Comparison of ENCODE assay signal across 11 cellular contexts in the genomic region with DNA sequence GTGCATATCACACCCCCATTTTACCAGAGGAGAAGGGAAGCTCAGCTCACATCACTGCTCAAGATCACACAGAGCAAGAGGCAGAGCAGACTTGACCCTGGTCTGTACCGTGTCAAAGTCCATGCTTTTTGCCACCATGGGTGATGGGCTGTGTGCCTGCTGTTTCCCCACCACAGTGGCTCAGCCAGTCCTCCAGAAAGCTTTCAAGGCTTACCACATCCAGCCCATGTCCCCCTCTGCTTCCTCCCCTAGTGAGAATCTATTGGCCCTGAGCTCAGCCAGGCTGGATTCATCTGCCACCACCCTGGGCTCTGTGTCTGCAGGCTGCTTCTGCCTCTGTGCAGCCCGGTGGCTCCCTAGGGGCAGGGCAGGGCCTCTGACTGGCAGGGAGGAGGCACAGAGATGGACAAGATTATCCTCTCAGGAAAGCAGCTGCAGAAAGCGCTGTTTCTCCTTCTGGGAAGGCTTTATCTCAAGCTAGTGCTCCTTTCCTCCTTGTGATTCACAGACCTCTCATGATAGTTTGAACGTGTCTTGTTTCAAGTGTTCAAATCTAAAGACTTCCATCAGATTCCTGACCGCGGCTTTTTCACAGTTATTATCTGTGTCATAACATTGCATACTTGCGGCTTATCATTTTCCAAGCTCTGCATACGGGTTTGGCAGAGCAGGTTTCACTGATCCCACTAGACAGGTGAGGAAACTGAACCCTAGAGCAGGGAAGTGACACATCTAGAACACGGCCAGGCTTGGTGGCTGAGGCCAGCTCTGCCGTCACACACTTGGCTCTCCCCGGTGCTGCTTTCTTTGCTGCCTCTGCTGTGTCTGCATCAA. TPM values are rescaled to one million over a fixed set of nuclear protein-coding genes. Genes with fewer than 3 reads are reported as not detected.
DNase-seq lines count a peak whose midpoint lies in the region; TF ChIP-seq lines count a peak whose summit lies in the region.
"Had no signal": no experiment of that assay in that cellular context is flagged by ENCODE, and none has a peak within 500 bp of the region (broad histone marks: within the 10 kb centered on the region; RNA-seq: fewer than 3 reads in every experiment).

No MANE protein-coding gene starts in this region.

- no peaks in the 10 kb centered on the region for H3K27me3 ChIP-seq in osteoblast (ENCODE audit: insufficient read depth, low read length)
- H3K27me3 ChIP-seq: dorsolateral prefrontal cortex had no signal

- H3K36me3 ChIP-seq in osteoblast (ENCODE audit: insufficient read depth, low read length), result no peaks in the 10 kb centered on the region

- no peak overlapping the region for H2AFZ ChIP-seq in osteoblast (ENCODE audit: low read length)

- no peak for TF ChIP-seq CTCF in fibroblast of the aortic adventitia (IDR thresholded peaks at IDR 0.05; ENCODE audit: insufficient read depth, low read length)
- TF ChIP-seq CTCF in progenitor cell of endocrine pancreas (IDR thresholded peaks at IDR 0.05; ENCODE audit: unreplicated experiment), result no peak
- no peak for TF ChIP-seq CTCF in osteoblast (IDR thresholded peaks at IDR 0.05; ENCODE audit: extremely low read depth, low read depth, low read length)

- H3K4me3 ChIP-seq in fibroblast of the aortic adventitia (ENCODE audit: low read depth, low read length), result no peak overlapping the region
- no peak overlapping the region for H3K4me3 ChIP-seq in osteoblast (ENCODE audit: insufficient read depth, low read length)
- H3K4me3 ChIP-seq: dorsolateral prefrontal cortex had no signal

- DNase-seq in GF-D8 (lab: John Stamatoyannopoulos, UW) (peak; percentile 85), NCI-H82 treated with DMSO at 0.1 percent for 48 hours (lab: John Stamatoyannopoulos, UW; ENCODE audit: unreplicated experiment) (peak; percentile 60), fibroblast of the aortic adventitia (ENCODE audit: low read depth) (peak; percentile 25), progenitor cell of endocrine pancreas (ENCODE audit: low spot score, unreplicated experiment) (no peak), osteoblast (ENCODE audit: insufficient read length, low spot score, missing footprints) (no peak), medulla oblongata (ENCODE audit: extremely low spot score) (no peak), cerebellar nuclear complex (lab: John Stamatoyannopoulos, UW) (no peak)
- DNase-seq in stimulated activated CD4-positive, alpha-beta T cell treated with anti-CD3 and anti-CD28 coated beads, Interleukin-4, amount 100 ng/mL, for 1 hour, result no peak
- DNase-seq: activated T-cell treated with anti-CD3 and anti-CD28 coated beads, Interleukin-2, amount 50 U/mL, for 48 hours; dorsolateral prefrontal cortex; posterior cingulate gyrus had no signal

- H3K4me3 Mint-ChIP-seq in progenitor cell of endocrine pancreas (ENCODE audit: low read depth), result no peak overlapping the region

- no peaks in the 10 kb centered on the region for H3K79me2 ChIP-seq in osteoblast (ENCODE audit: insufficient read depth, low read length)

- H3K9me3 Mint-ChIP-seq in progenitor cell of endocrine pancreas (ENCODE audit: low read depth), result no peaks in the 10 kb centered on the region

- no peaks in the 10 kb centered on the region for H3K4me1 ChIP-seq in osteoblast (ENCODE audit: insufficient read depth, low read length)

- H3K27me3 Mint-ChIP-seq in progenitor cell of endocrine pancreas, result no peaks in the 10 kb centered on the region

- no peaks in the 10 kb centered on the region for H4K20me1 ChIP-seq in osteoblast (ENCODE audit: insufficient read depth, low read length)

- peaks cover 67% of the 10 kb centered on the region for H3K4me1 Mint-ChIP-seq in progenitor cell of endocrine pancreas (ENCODE audit: low read depth)

- H3K4me2 ChIP-seq in osteoblast (ENCODE audit: insufficient read depth, low read length), result no peak overlapping the region

- no peaks in the 10 kb centered on the region for H3K9me3 ChIP-seq in osteoblast (ENCODE audit: low read depth, low read length)

- no peak overlapping the region for H3K27ac ChIP-seq in osteoblast (ENCODE audit: low read depth, low read length)
- H3K27ac ChIP-seq: dorsolateral prefrontal cortex had no signal

- peak overlapping the region; percentile 11 for H3K27ac Mint-ChIP-seq in progenitor cell of endocrine pancreas

- H3K36me3 Mint-ChIP-seq in progenitor cell of endocrine pancreas (ENCODE audit: insufficient read depth), result no peaks in the 10 kb centered on the region

RNA-seq across cellular contexts. Expression of a gene that starts 37.4 kb away (rescaled TPM):
- total RNA-seq in fibroblast of the aortic adventitia (ENCODE audit: low replicate concordance), result 98.9 and 163 TPM in 2 replicates
- total RNA-seq in progenitor cell of endocrine pancreas, result 243 and 267 TPM in 2 replicates
- total RNA-seq in osteoblast, result 152 and 193 TPM in 2 replicates

Comparison
In these comparisons a context has a peak if more than half of its experiments do, and no peak if none do; other contexts are left out.
1. DNase-seq: peak in GF-D8 (single experiment), NCI-H82 treated with DMSO at 0.1 percent for 48 hours (single experiment) and fibroblast of the aortic adventitia (single experiment); none in progenitor cell of endocrine pancreas (single experiment), osteoblast (single experiment), stimulated activated CD4-positive, alpha-beta T cell treated with anti-CD3 and anti-CD28 coated beads, Interleukin-4, amount 100 ng/mL, for 1 hour (single experiment), medulla oblongata (single experiment) and cerebellar nuclear complex (0 of 2).